Comparison of ENCODE assay signal across 8 cellular contexts in genomic region chr9:94623253-94623652, GRCh38. TPM values are rescaled to one million over a fixed set of nuclear protein-coding genes. Genes with fewer than 3 reads are reported as not detected.
A peak's percentile ranks its signal among the peaks of the same experiment; 100 is the strongest.
DNase-seq lines count a peak whose midpoint lies in the region; ATAC-seq and TF ChIP-seq lines count a peak whose summit lies in the region.

No MANE protein-coding gene starts in this region.

- intact Hi-C loops in posterior vena cava (cut with DNase I): no loop called here

- H3K9me3 Mint-ChIP-seq in brain: peaks cover 0 to 4% (median 2%) of the 10 kb centered on the region in 5 experiments

- peak; percentile 27 to 49 for TF ChIP-seq CTCF in brain (conservative IDR thresholded peaks at IDR 0.05)

- no peak overlapping the region for H3K4me3 Mint-ChIP-seq in brain

- peak overlapping the region in 1 of 5 experiments; percentile 63 for H3K27ac Mint-ChIP-seq in brain

- DNase-seq in activated CD4-positive, alpha-beta T cell treated with anti-CD3 and anti-CD28 coated beads for 48 hours: peak; percentile 63
- DNase-seq in activated CD4-positive, alpha-beta T cell treated with anti-CD3 and anti-CD28 coated beads, Interleukin-2, amount 50 U/mL, for 1 hour: no peak
- DNase-seq in NAMALWA (ENCODE audit: low spot score) (peak; percentile 34), posterior vena cava (ENCODE audit: low spot score) (peak; percentile 82), T-helper 9 cell (no peak)
- DNase-seq in effector CD4-positive, alpha-beta T cell: no peak

- ATAC-seq in HG03095 (IDR thresholded peaks at IDR 0.05; ENCODE audit: unreplicated experiment): no peak

- H3K27me3 Mint-ChIP-seq in brain: peaks cover 11% of the 10 kb centered on the region

- H3K4me1 Mint-ChIP-seq in brain: no peaks in the 10 kb centered on the region

- no peaks in the 10 kb centered on the region for H3K36me3 Mint-ChIP-seq in brain

RNA-seq across cellular contexts. Expression of gene FBP1, which starts 16.1 kb away (rescaled TPM):
- 34.7 TPM for polyA plus RNA-seq in brain (ENCODE audit: insufficient read depth, low read depth, low replicate concordance)
- 1 to 10 TPM; 4.2 to 4.7 TPM for total RNA-seq in posterior vena cava

RNA-seq across cellular contexts. Expression of gene FBP2, which starts 29.6 kb away (rescaled TPM):
- polyA plus RNA-seq in brain (ENCODE audit: insufficient read depth, low read depth, low replicate concordance): not detected
- total RNA-seq in posterior vena cava: not detected

Comparison
In these comparisons a context has a peak if more than half of its experiments do, and no peak if none do; other contexts are left out.
1. DNase-seq: peak in activated CD4-positive, alpha-beta T cell treated with anti-CD3 and anti-CD28 coated beads for 48 hours (single experiment), NAMALWA (single experiment) and posterior vena cava (single experiment); none in activated CD4-positive, alpha-beta T cell treated with anti-CD3 and anti-CD28 coated beads, Interleukin-2, amount 50 U/mL, for 1 hour (single experiment), effector CD4-positive, alpha-beta T cell (single experiment) and T-helper 9 cell (single experiment).